ENCODE assay signal across 10 cellular contexts in the genomic region with DNA sequence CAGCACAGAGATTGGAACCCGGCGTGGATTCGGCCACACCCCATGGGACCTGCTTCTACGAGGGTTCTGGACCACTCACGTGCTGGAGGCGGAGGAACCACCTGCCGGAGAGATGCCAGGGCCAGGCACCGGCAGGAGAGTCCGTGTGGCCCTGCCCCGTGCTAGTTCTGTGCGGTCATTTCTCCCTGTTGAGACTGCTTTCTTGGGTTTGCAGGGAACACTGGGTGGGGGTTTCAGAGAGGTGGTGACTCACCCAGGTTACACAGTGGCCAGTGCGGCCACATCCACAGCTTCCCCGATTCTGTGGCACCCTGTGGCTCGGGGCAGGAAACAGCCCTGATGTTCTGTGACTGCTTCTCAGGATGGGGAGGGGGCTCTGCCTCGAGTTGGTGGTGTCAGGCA. TPM values are rescaled to one million over a fixed set of nuclear protein-coding genes. Genes with fewer than 3 reads are reported as not detected.
DNase-seq lines count a peak whose midpoint lies in the region; ATAC-seq and TF ChIP-seq lines count a peak whose summit lies in the region.
"Had no signal": no experiment of that assay in that cellular context is flagged by ENCODE, and none has a peak within 500 bp of the region (broad histone marks: within the 10 kb centered on the region; RNA-seq: fewer than 3 reads in every experiment).

No MANE protein-coding gene starts in this region.

- peaks cover 29% of the 10 kb centered on the region for H3K4me1 Mint-ChIP-seq in HFFc6 (ENCODE audit: low read depth)
- peaks cover 6% of the 10 kb centered on the region for H3K4me1 Mint-ChIP-seq in activated T-helper 17 cell treated with anti-CD3 and anti-CD28 coated beads, Interleukin-2, amount 50 U/mL, for 72 hours
- H3K4me1 Mint-ChIP-seq in naive thymus-derived CD8-positive, alpha-beta T cell, result peaks cover 11 to 24% (median 21%) of the 10 kb centered on the region in 4 donors

- no peaks in the 10 kb centered on the region for H3K36me3 ChIP-seq in left lung

- peak; percentile 51 for DNase-seq in ACHN
- peak; percentile 32 for DNase-seq in HFFc6
- DNase-seq in left lung, result peak; percentile 39 to 76
- DNase-seq in naive thymus-derived CD8-positive, alpha-beta T cell, result no peak
- no peak for DNase-seq in Ammon's horn (ENCODE audit: low spot score)
- no peak for DNase-seq in NCI-H345 (lab: John Stamatoyannopoulos, UW)
- DNase-seq: activated gamma-delta T cell, NCI-H1436 had no signal

- peak; percentile 42 for ATAC-seq in activated T-helper 17 cell treated with anti-CD3 and anti-CD28 coated beads, Interleukin-2, amount 50 U/mL, for 72 hours (replicated peaks)
- ATAC-seq in left lung (no peak), HG03520 (IDR thresholded peaks at IDR 0.05; ENCODE audit: unreplicated experiment) (no peak)
- no peak for ATAC-seq in naive thymus-derived CD8-positive, alpha-beta T cell

- H3K27me3 Mint-ChIP-seq in HFFc6 (ENCODE audit: insufficient read depth), result peaks cover 7% of the 10 kb centered on the region
- peaks cover 5% of the 10 kb centered on the region for H3K27me3 Mint-ChIP-seq in activated T-helper 17 cell treated with anti-CD3 and anti-CD28 coated beads, Interleukin-2, amount 50 U/mL, for 72 hours
- peaks cover 7 to 23% (median 9%) of the 10 kb centered on the region in 5 donors for H3K27me3 Mint-ChIP-seq in naive thymus-derived CD8-positive, alpha-beta T cell

- peak overlapping the region; percentile 82 for H3K27ac Mint-ChIP-seq in HFFc6
- peak overlapping the region; percentile 62 for H3K27ac Mint-ChIP-seq in activated T-helper 17 cell treated with anti-CD3 and anti-CD28 coated beads, Interleukin-2, amount 50 U/mL, for 72 hours
- H3K27ac Mint-ChIP-seq in naive thymus-derived CD8-positive, alpha-beta T cell, result peak overlapping the region in 1 of 10 donors; percentile 48

- H3K4me3 ChIP-seq in left lung, result peak overlapping the region in 1 of 2 donors; percentile 8

- H3K27ac ChIP-seq in left lung, result peak overlapping the region in 1 of 2 donors; percentile 80

- H3K4me3 Mint-ChIP-seq in HFFc6, result no peak overlapping the region
- H3K4me3 Mint-ChIP-seq in activated T-helper 17 cell treated with anti-CD3 and anti-CD28 coated beads, Interleukin-2, amount 50 U/mL, for 72 hours, result peak overlapping the region; percentile 30
- no peak overlapping the region for H3K4me3 Mint-ChIP-seq in naive thymus-derived CD8-positive, alpha-beta T cell

- peaks cover 0 to 34% of the 10 kb centered on the region in 2 donors for H3K27me3 ChIP-seq in left lung

- POLR2A ChIA-PET in naive thymus-derived CD8-positive, alpha-beta T cell (lab: Charles Lee), result no interaction called here

- peaks cover 0 to 55% of the 10 kb centered on the region in 2 donors for H3K4me1 ChIP-seq in left lung

- TF ChIP-seq CTCF in HFFc6 (IDR thresholded peaks at IDR 0.05) (no peak), left lung (IDR thresholded peaks at IDR 0.05) (no peak)

- peaks cover 0 to 4% of the 10 kb centered on the region in 2 donors for H3K9me3 ChIP-seq in left lung

- in situ Hi-C loops in ACHN (cut with HindIII; ENCODE audit: low pct_ligation_motif_present, low pct_unique_long_range_greater_than_20kb, low sequenced_read_pairs), result no loop called here

- intact Hi-C loops in left lung (cut with DNase I), result no loop called here

- peaks cover 10% of the 10 kb centered on the region for H3K9me3 Mint-ChIP-seq in HFFc6
- H3K9me3 Mint-ChIP-seq in activated T-helper 17 cell treated with anti-CD3 and anti-CD28 coated beads, Interleukin-2, amount 50 U/mL, for 72 hours, result peaks cover 6% of the 10 kb centered on the region
- peaks cover 0 to 11% (median 9%) of the 10 kb centered on the region in 9 donors for H3K9me3 Mint-ChIP-seq in naive thymus-derived CD8-positive, alpha-beta T cell

- H3K36me3 Mint-ChIP-seq in HFFc6 (ENCODE audit: low read depth), result peaks cover 16% of the 10 kb centered on the region
- H3K36me3 Mint-ChIP-seq in activated T-helper 17 cell treated with anti-CD3 and anti-CD28 coated beads, Interleukin-2, amount 50 U/mL, for 72 hours (ENCODE audit: low read depth), result no peaks in the 10 kb centered on the region
- peaks cover 0 to 7% (median 0%) of the 10 kb centered on the region in 3 donors for H3K36me3 Mint-ChIP-seq in naive thymus-derived CD8-positive, alpha-beta T cell

RNA-seq across cellular contexts. Expression of gene PHLDA2, which starts 3.6 kb away (rescaled TPM):
- total RNA-seq in HFFc6 (2021; fragmentation: NEBNext Ultra II Directional; extraction: Animal tissue kit (Norgen Biotek cat#: 25700)), result 100 to 1,000 TPM; 102 to 149 (median 125) TPM
- total RNA-seq in activated T-helper 17 cell treated with anti-CD3 and anti-CD28 coated beads, Interleukin-2, amount 50 U/mL, for 72 hours, result 1 to 10 TPM; 5.6 to 9.1 TPM
- total RNA-seq in left lung, result 10 to 100 TPM; 28.3 to 50.0 TPM
- under 1 TPM; 0.69 to 0.83 TPM for total RNA-seq in naive thymus-derived CD8-positive, alpha-beta T cell
- polyA plus RNA-seq in naive thymus-derived CD8-positive, alpha-beta T cell, result not detected

RNA-seq across cellular contexts. Expression of gene CDKN1C, which starts 47.3 kb away (rescaled TPM):
- total RNA-seq in HFFc6 (2021; fragmentation: NEBNext Ultra II Directional; extraction: Animal tissue kit (Norgen Biotek cat#: 25700)), result under 1 TPM in 2 of 6 experiments, not detected in 4; 0.17 to 0.24 TPM
- total RNA-seq in activated T-helper 17 cell treated with anti-CD3 and anti-CD28 coated beads, Interleukin-2, amount 50 U/mL, for 72 hours, result 10 to 100 TPM in 1 of 2 donors, under 1 TPM in 1; 0.58 to 34.8 TPM
- total RNA-seq in left lung, result 10 to 100 TPM; 18.0 to 31.7 TPM
- 1 to 10 TPM; 3.6 to 4.4 TPM for total RNA-seq in naive thymus-derived CD8-positive, alpha-beta T cell
- under 1 TPM in 2 of 3 donors, not detected in 1; 0.27 to 0.34 TPM for polyA plus RNA-seq in naive thymus-derived CD8-positive, alpha-beta T cell

RNA-seq across cellular contexts. Expression of gene NAP1L4, which starts 59.3 kb away (rescaled TPM):
- 100 to 1,000 TPM; 109 to 140 (median 131) TPM for total RNA-seq in HFFc6 (2021; fragmentation: NEBNext Ultra II Directional; extraction: Animal tissue kit (Norgen Biotek cat#: 25700))
- total RNA-seq in activated T-helper 17 cell treated with anti-CD3 and anti-CD28 coated beads, Interleukin-2, amount 50 U/mL, for 72 hours, result 100 to 1,000 TPM; 301 to 344 TPM
- 100 to 1,000 TPM; 101 to 122 TPM for total RNA-seq in left lung
- total RNA-seq in naive thymus-derived CD8-positive, alpha-beta T cell, result 100 to 1,000 TPM; 455 to 471 TPM
- 100 to 1,000 TPM; 169 to 207 (median 201) TPM for polyA plus RNA-seq in naive thymus-derived CD8-positive, alpha-beta T cell

Comparison
In these comparisons a context has a peak if more than half of its experiments do, and no peak if none do; other contexts are left out.
1. DNase-seq: peak in ACHN (single experiment), HFFc6 (single experiment) and left lung (2 of 2); none in naive thymus-derived CD8-positive, alpha-beta T cell (0 of 10), Ammon's horn (single experiment) and NCI-H345 (single experiment).